In the genomic region with DNA sequence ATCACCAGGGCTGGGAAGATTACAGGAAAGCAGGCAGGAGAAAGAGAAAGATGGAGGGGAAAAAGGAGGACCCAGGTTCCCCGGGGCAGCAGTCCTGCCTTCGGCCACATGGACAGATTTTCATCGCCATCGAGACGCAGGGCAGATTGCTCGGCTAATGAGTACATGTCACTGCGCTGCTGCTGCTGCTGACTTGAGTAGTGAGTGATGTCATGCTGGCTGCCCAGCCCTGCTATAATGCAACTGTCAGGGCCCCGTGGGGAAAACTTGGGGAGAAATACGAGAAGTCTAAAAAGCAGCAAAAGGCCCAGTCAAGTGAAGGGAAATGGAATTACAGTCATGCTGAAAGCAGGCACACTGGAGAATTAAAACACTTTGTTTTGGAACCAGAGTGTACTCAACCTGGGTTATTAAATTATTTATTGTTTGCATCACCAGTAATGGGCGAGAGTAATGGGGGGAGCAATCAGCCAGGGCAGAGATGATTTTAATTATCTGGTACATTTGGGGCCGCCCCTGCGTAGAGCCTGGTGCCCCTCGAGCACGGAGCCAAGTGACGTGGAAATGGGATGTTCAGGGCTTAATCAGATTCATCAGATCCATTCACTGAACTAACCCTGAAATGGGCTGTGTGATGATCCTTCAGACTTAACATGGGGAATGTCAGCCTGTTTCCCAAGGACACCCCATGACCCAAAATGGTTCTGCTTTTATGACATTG, we compare ENCODE assay signal across 23 cellular contexts.
DNase-seq lines count a peak whose midpoint lies in the region; FAIRE-seq and TF ChIP-seq lines count a peak whose summit lies in the region.
"Had no signal": no experiment of that assay in that cellular context is flagged by ENCODE, and none has a peak within 500 bp of the region (broad histone marks: within the 10 kb centered on the region; RNA-seq: fewer than 3 reads in every experiment).

No MANE protein-coding gene starts in this region.

- H3K36me3 Mint-ChIP-seq in endodermal cell (ENCODE audit: low read depth) (no peaks in the 10 kb centered on the region), nephron progenitor cell (ENCODE audit: low read depth) (no peaks in the 10 kb centered on the region), H9 (ENCODE audit: insufficient read depth in 1 of 3, low read depth in 3 of 3) (no peaks in the 10 kb centered on the region)

- H3K79me2 ChIP-seq in H9 (ENCODE audit: insufficient read depth, low read length): no peaks in the 10 kb centered on the region

- no peak overlapping the region for H2AFZ ChIP-seq in H9 (ENCODE audit: low read length)

- H3K56ac ChIP-seq in H9 (ENCODE audit: insufficient read length, low read depth, low read length): no peak overlapping the region

- no peak overlapping the region for H2BK15ac ChIP-seq in H9 (ENCODE audit: low read depth, low read length)

- no peak overlapping the region for H3K14ac ChIP-seq in H9 (ENCODE audit: insufficient read depth, low read length)

- DNase-seq in BE2C (peak; percentile 94), NCI-H2171 (lab: John Stamatoyannopoulos, UW) (peak; percentile 87), endodermal cell (peak; percentile 49), nephron progenitor cell (peak; percentile 21), GM12891 (ENCODE audit: insufficient read length, low spot score) (no peak), H9 (no peak), putamen (ENCODE audit: low spot score) (no peak), NCI-H1930 (lab: John Stamatoyannopoulos, UW) (no peak)
- DNase-seq: activated naive CD4-positive, alpha-beta T cell treated with anti-CD3 and anti-CD28 coated beads for 36 hours; activated T-cell treated with anti-CD3 and anti-CD28 coated beads, Interleukin-2, amount 50 U/mL, for 4 hours; AML-193; amygdala; caudate nucleus; COR-L47; DND-41; NCI-H1048; NCI-H2029 treated with DMSO at 0.1 percent for 48 hours; NCI-H526; stimulated activated CD4-positive, alpha-beta T cell treated with anti-CD3 and anti-CD28 coated beads, Interleukin-4, amount 100 ng/mL, for 24 hours; stimulated activated naive CD4-positive, alpha-beta T cell treated with Interleukin-2 at 50 U/mL for 16 hours had no signal

- H3K4me2 ChIP-seq in H9 (ENCODE audit: insufficient read depth, insufficient read length, low read length): no peak overlapping the region

- peaks cover 19% of the 10 kb centered on the region for H3K4me1 Mint-ChIP-seq in endodermal cell
- peaks cover 68% of the 10 kb centered on the region for H3K4me1 Mint-ChIP-seq in nephron progenitor cell
- peaks cover 53 to 68% of the 10 kb centered on the region in 2 experiments for H3K4me1 Mint-ChIP-seq in H9

- no peaks in the 10 kb centered on the region for H3K9me3 ChIP-seq in BE2C
- H3K9me3 ChIP-seq in endodermal cell (ENCODE audit: control insufficient read depth, low read length): no peaks in the 10 kb centered on the region
- no peaks in the 10 kb centered on the region for H3K9me3 ChIP-seq in H9 (ENCODE audit: control insufficient read depth, low read depth, low read length)

- H3K9me3 Mint-ChIP-seq in endodermal cell (no peaks in the 10 kb centered on the region), nephron progenitor cell (no peaks in the 10 kb centered on the region), H9 (no peaks in the 10 kb centered on the region)
- H3K9me3 Mint-ChIP-seq: activated T-cell treated with anti-CD3 and anti-CD28 coated beads, Interleukin-2, amount 50 U/mL, for 4 hours; dendritic cell treated with granulocyte-macrophage colony-stimulating factor and Interleukin-4, amounts not matched to agents 40 ng/mL and 50 ng/mL, for 4 days had no signal

- H3K4me3 ChIP-seq in BE2C (ENCODE audit: low read depth, low read length): peak overlapping the region; percentile 41
- H3K4me3 ChIP-seq in endodermal cell (ENCODE audit: low read length): no peak overlapping the region

- peak overlapping the region; percentile 55 for H3K27ac ChIP-seq in endodermal cell (ENCODE audit: low read depth, low read length)
- H3K27ac ChIP-seq in H9 (ENCODE audit: insufficient read length, low read depth, low read length): no peak overlapping the region

- no peak overlapping the region for H4K91ac ChIP-seq in H9 (ENCODE audit: insufficient read length, low read depth, low read length)

- H3K27me3 Mint-ChIP-seq in endodermal cell (ENCODE audit: insufficient read depth) (peaks cover 46% of the 10 kb centered on the region), nephron progenitor cell (ENCODE audit: low read depth, poor library complexity) (peaks cover 19% of the 10 kb centered on the region), H9 (ENCODE audit: low read depth) (peaks cover 80% of the 10 kb centered on the region)

- no peak overlapping the region for H3T11ph ChIP-seq in H9 (ENCODE audit: low read length)

- WGBS in endodermal cell (ENCODE audit: insufficient coverage in 1 of 2, insufficient read length in 1 of 2), 2 experiments: 92 to 94% methylated on average over 15 of the region's 15 CpGs
- no CpG with 5 or more reads among the region's 15 CpGs for WGBS in H9 (ENCODE audit: extremely low coverage, insufficient read length, low lambda C conversion rate)

- no peaks in the 10 kb centered on the region for H3K79me1 ChIP-seq in H9 (ENCODE audit: insufficient read depth, low read depth, low read length, poor library complexity, severe bottlenecking)

- H2BK120ac ChIP-seq in H9 (ENCODE audit: low read depth, low read length, poor library complexity, severe bottlenecking): no peak overlapping the region

- H4K20me1 ChIP-seq in H9 (ENCODE audit: control insufficient read depth, insufficient read depth, insufficient read length): no peaks in the 10 kb centered on the region

- TF ChIP-seq POLR2A in GM12891 (IDR thresholded peaks at IDR 0.05; ENCODE audit: low read depth, low read length): no peak

- peaks cover 3% of the 10 kb centered on the region for H3K23me2 ChIP-seq in H9 (ENCODE audit: insufficient read length, low read depth, low read length, poor library complexity, severe bottlenecking)

- H3K9ac ChIP-seq in endodermal cell (ENCODE audit: extremely low read depth, low read length, poor library complexity, severe bottlenecking) (no peak overlapping the region), H9 (ENCODE audit: extremely low read depth, insufficient read length, low read length) (no peak overlapping the region)

- H3K4ac ChIP-seq in H9 (ENCODE audit: low read depth, low read length): no peak overlapping the region

- H2AK5ac ChIP-seq in H9 (ENCODE audit: insufficient read length, low read length): no peak overlapping the region

- no peak overlapping the region for H2BK5ac ChIP-seq in H9 (ENCODE audit: insufficient read length, low read length)

- H3K18ac ChIP-seq in H9 (ENCODE audit: insufficient read length, low read depth, low read length): no peak overlapping the region

- H3K27ac Mint-ChIP-seq in endodermal cell (no peak overlapping the region), nephron progenitor cell (peak overlapping the region; percentile 41), H9 (no peak overlapping the region)
- H3K27ac Mint-ChIP-seq: activated naive CD4-positive, alpha-beta T cell treated with anti-CD3 and anti-CD28 coated beads for 36 hours; dendritic cell treated with granulocyte-macrophage colony-stimulating factor and Interleukin-4, amounts not matched to agents 40 ng/mL and 50 ng/mL, for 4 days had no signal

- no peaks in the 10 kb centered on the region for H3K36me3 ChIP-seq in BE2C
- H3K36me3 ChIP-seq in endodermal cell (ENCODE audit: control insufficient read depth, insufficient read depth, low read length): no peaks in the 10 kb centered on the region

- no peak for TF ChIP-seq CTCF in BE2C (IDR thresholded peaks at IDR 0.05; ENCODE audit: low read depth, low read length)
- TF ChIP-seq CTCF in endodermal cell (conservative IDR thresholded peaks at IDR 0.05): peak; percentile 37
- no peak for TF ChIP-seq CTCF in nephron progenitor cell (IDR thresholded peaks at IDR 0.05)
- TF ChIP-seq CTCF in H9 (conservative IDR thresholded peaks at IDR 0.05): no peak

- no peak overlapping the region for H2BK12ac ChIP-seq in H9 (ENCODE audit: insufficient read length, low read depth, low read length)

- no peak overlapping the region for H4K5ac ChIP-seq in H9 (ENCODE audit: insufficient read length, low read depth, low read length)

- H2BK20ac ChIP-seq in H9 (ENCODE audit: low read depth, low read length, poor library complexity, severe bottlenecking): no peak overlapping the region

- no peak overlapping the region for H3K4me3 Mint-ChIP-seq in endodermal cell
- no peak overlapping the region for H3K4me3 Mint-ChIP-seq in nephron progenitor cell
- no peak overlapping the region for H3K4me3 Mint-ChIP-seq in H9
- H3K4me3 Mint-ChIP-seq: activated naive CD4-positive, alpha-beta T cell treated with anti-CD3 and anti-CD28 coated beads for 36 hours; activated T-cell treated with anti-CD3 and anti-CD28 coated beads, Interleukin-2, amount 50 U/mL, for 4 hours; dendritic cell treated with granulocyte-macrophage colony-stimulating factor and Interleukin-4, amounts not matched to agents 40 ng/mL and 50 ng/mL, for 4 days had no signal

- H3K23ac ChIP-seq in H9 (ENCODE audit: insufficient read length, low read depth, low read length): no peak overlapping the region

- H3K4me1 ChIP-seq in BE2C: peaks cover 52% of the 10 kb centered on the region
- peaks cover 2% of the 10 kb centered on the region for H3K4me1 ChIP-seq in endodermal cell (ENCODE audit: control insufficient read depth, insufficient read depth, low read length)
- H3K4me1 ChIP-seq in H9 (ENCODE audit: insufficient read depth, low read length): peaks cover 3% of the 10 kb centered on the region; the same call in 1 of the 2 replicates

- H3K27me3 ChIP-seq in BE2C (no peaks in the 10 kb centered on the region), endodermal cell (ENCODE audit: control insufficient read depth, insufficient read depth, low read length, poor library complexity, severe bottlenecking) (peaks cover 7% of the 10 kb centered on the region), H9 (ENCODE audit: insufficient read depth, low read length) (peaks cover 3% of the 10 kb centered on the region; the same call in 1 of the 2 replicates)

- FAIRE-seq in GM12891 (lab: Jason Lieb, UNC): no peak
- FAIRE-seq: GM12892, TTC549 had no signal

- H4K8ac ChIP-seq in H9 (replicated peaks; ENCODE audit: insufficient read length, low read depth, low read length): no peak overlapping the region

TF ChIP-seq in GM12891, 5 proteins besides CTCF, POLR2A, EP300 and RAD21:
- TF ChIP-seq PAX5 (IDR thresholded peaks at IDR 0.05; ENCODE audit: insufficient read depth, low read length, severe bottlenecking) (no peak), POU2F2 (IDR thresholded peaks at IDR 0.05; ENCODE audit: low read depth, low read length) (no peak), SPI1 (IDR thresholded peaks at IDR 0.05; ENCODE audit: low read depth, low read length) (no peak), TAF1 (IDR thresholded peaks at IDR 0.05; ENCODE audit: low read depth, low read length) (no peak), POLR2AphosphoS5 (IDR thresholded peaks at IDR 0.05; ENCODE audit: low read depth, low read length) (no peak)
TF ChIP-seq in GM12891: peak in this region for 0.

Comparison
In these comparisons a context has a peak if more than half of its experiments do, and no peak if none do; other contexts are left out.
1. DNase-seq: peak in BE2C (single experiment), NCI-H2171 (single experiment), endodermal cell (single experiment) and nephron progenitor cell (single experiment); none in GM12891 (single experiment), H9 (single experiment), putamen (single experiment) and NCI-H1930 (0 of 2).